ENCODE assay signal across 8 cellular contexts in genomic region chr19:14516746-14517438, GRCh38. TPM values are rescaled to one million over a fixed set of nuclear protein-coding genes. Genes with fewer than 3 reads are reported as not detected.
DNase-seq lines count a peak whose midpoint lies in the region; FAIRE-seq and TF ChIP-seq lines count a peak whose summit lies in the region.

No MANE protein-coding gene starts in this region.

- H3K27ac ChIP-seq in small intestine (ENCODE audit: low read depth in 1 of 2, low read length in 1 of 2) = peak overlapping the region; percentile 93 to 97

- no peak for TF ChIP-seq CTCF in WI38 (IDR thresholded peaks at IDR 0.05; ENCODE audit: low read depth, low read length)

- no peaks in the 10 kb centered on the region for H3K27me3 ChIP-seq in small intestine (ENCODE audit: control insufficient read depth in 2 of 2, insufficient read depth in 2 of 2, low read length in 2 of 2)

- H3K4me3 ChIP-seq in WI38 (ENCODE audit: low read depth, low read length) = peak overlapping the region; percentile 92
- peak overlapping the region; percentile 93 to 94 for H3K4me3 ChIP-seq in small intestine (ENCODE audit: low read depth in 1 of 2, low read length in 2 of 2)

- DNase-seq in SIG-M5 treated with dmso at 0.1 percent for 504 hours (lab: John Stamatoyannopoulos, UW; ENCODE audit: unreplicated experiment) = peak; percentile 5
- DNase-seq in SIG-M5 (lab: John Stamatoyannopoulos, UW) = no peak
- peak; percentile 53 for DNase-seq in globus pallidus (ENCODE audit: low spot score)
- peak; percentile 50 for DNase-seq in small intestine
- DNase-seq in activated gamma-delta T cell (lab: John Stamatoyannopoulos, UW) = no peak
- DNase-seq in stimulated activated CD4-positive, alpha-beta T cell treated with anti-CD3 and anti-CD28 coated beads, Interleukin-2, amount 100 ng/mL, for 48 hours = no peak
- DNase-seq in DMS153 treated with DMSO at 0.1 percent for 48 hours (lab: John Stamatoyannopoulos, UW; ENCODE audit: unreplicated experiment) = no peak

- no peak for FAIRE-seq in small intestine (lab: Jason Lieb, UNC)

- no peaks in the 10 kb centered on the region for H3K9me3 ChIP-seq in small intestine (ENCODE audit: control insufficient read depth, low read depth)

- 4 to 19% (median 12%) methylated on average over 22 of the region's 22 CpGs for WGBS in small intestine, 3 donors

- peaks cover 0 to 10% of the 10 kb centered on the region in 2 donors for H3K4me1 ChIP-seq in small intestine (ENCODE audit: control insufficient read depth in 2 of 2, insufficient read depth in 1 of 2, low read depth in 1 of 2, low read length in 1 of 2)

- H3K36me3 ChIP-seq in small intestine (ENCODE audit: control insufficient read depth in 2 of 2, insufficient read depth in 2 of 2, low read length in 2 of 2) = peaks cover 4 to 7% of the 10 kb centered on the region in 2 donors

RNA-seq across cellular contexts. Expression of gene DNAJB1, which starts 1.3 kb away (rescaled TPM):
- polyA plus RNA-seq in small intestine = 10 to 100 TPM; 39.4 to 45.3 (median 43.2) TPM

RNA-seq across cellular contexts. Expression of gene TECR, which starts 12.5 kb away (rescaled TPM):
- polyA plus RNA-seq in small intestine = 100 to 1,000 TPM; 147 to 234 (median 165) TPM

RNA-seq across cellular contexts. Expression of gene GIPC1, which starts 21.0 kb away (rescaled TPM):
- 10 to 100 TPM; 64.0 to 91.2 (median 66.5) TPM for polyA plus RNA-seq in small intestine

RNA-seq across cellular contexts. Expression of gene PTGER1, which starts 41.7 kb away (rescaled TPM):
- polyA plus RNA-seq in small intestine = under 1 TPM in 1 of 3 donors, not detected in 2; 0.64 TPM

RNA-seq across cellular contexts. Expression of gene NDUFB7, which starts 55.0 kb away (rescaled TPM):
- 100 to 1,000 TPM; 597 to 818 (median 651) TPM for polyA plus RNA-seq in small intestine

Comparison
In these comparisons a context has a peak if more than half of its experiments do, and no peak if none do; other contexts are left out.
1. DNase-seq: peak in SIG-M5 treated with dmso at 0.1 percent for 504 hours (single experiment), globus pallidus (single experiment) and small intestine (single experiment); none in SIG-M5 (single experiment), activated gamma-delta T cell (single experiment), stimulated activated CD4-positive, alpha-beta T cell treated with anti-CD3 and anti-CD28 coated beads, Interleukin-2, amount 100 ng/mL, for 48 hours (0 of 2) and DMS153 treated with DMSO at 0.1 percent for 48 hours (single experiment).